ENCODE assay signal across 1 cellular context in genomic region chr17:30378797-30379302, GRCh38.
TF ChIP-seq lines count a peak whose summit lies in the region.

CPD (plus strand) TSS chr17:30378927; CDS start chr17:30378981, 54 bp downstream.

TF ChIP-seq in K562, 482 proteins besides CTCF, POLR2A, EP300 and RAD21 (continued from another document):
- TF ChIP-seq ZNF639 (CRISPR knock-in tag; conservative IDR thresholded peaks at IDR 0.05 in 1 of 2, IDR thresholded peaks at IDR 0.05 in 1 of 2) (0 out of 4 replicates have a peak, but pooled peaks of 1 of the 2 experiments have one; percentile 54), RFX5 (IDR thresholded peaks at IDR 0.05; ENCODE audit: low read depth, low read length) (0 out of 2 replicates have a peak, but pooled peaks have one; percentile 43), CBX2 (IDR thresholded peaks at IDR 0.05; ENCODE audit: insufficient read depth, low read length, poor library complexity, severe bottlenecking) (no peak), SAFB (IDR thresholded peaks at IDR 0.05; ENCODE audit: borderline replicate concordance, low read depth, low read length) (0 out of 2 replicates have a peak, but pooled peaks have one; percentile 10), YY1 (IDR thresholded peaks at IDR 0.05; ENCODE audit: borderline replicate concordance in 1 of 3, control insufficient read depth in 1 of 3, extremely low read depth in 1 of 3, insufficient read depth in 3 of 3, insufficient read length in 1 of 3, insufficient replicate concordance in 2 of 3, low read depth in 1 of 3, low read length in 2 of 3) (peak; percentile 27 to 92 (median 77)), SUPT5H (IDR thresholded peaks at IDR 0.05) (peak; percentile 78), XRCC4 (IDR thresholded peaks at IDR 0.05; ENCODE audit: extremely low read depth, insufficient read depth, insufficient read length) (no peak), ATF7 (IDR thresholded peaks at IDR 0.05) (peak; percentile 36; the same call in 1 of the 2 replicates), CREB1 (IDR thresholded peaks at IDR 0.05) (peak; percentile 72; the same call in 1 of the 2 replicates), CREB1 (CRISPR knock-in tag; IDR thresholded peaks at IDR 0.05) (peak; percentile 78), PCBP1 (IDR thresholded peaks at IDR 0.05; ENCODE audit: low read depth, low read length, poor library complexity, severe bottlenecking) (peak; percentile 72), KLF1 (tag; IDR thresholded peaks at IDR 0.05) (no peak), ZNF217 (CRISPR knock-in tag; IDR thresholded peaks at IDR 0.05) (no peak), CREM (IDR thresholded peaks at IDR 0.05; ENCODE audit: low read depth) (peak; percentile 85), TOE1 (IDR thresholded peaks at IDR 0.05; ENCODE audit: borderline replicate concordance) (peak; percentile 55; the same call in 1 of the 2 replicates), TOE1 (CRISPR knock-in tag; IDR thresholded peaks at IDR 0.05; ENCODE audit: borderline replicate concordance, low read depth) (no peak), FOXK2 (conservative IDR thresholded peaks at IDR 0.05 in 1 of 2, IDR thresholded peaks at IDR 0.05 in 1 of 2; ENCODE audit: low read depth in 2 of 2) (no peak), CHD1 (IDR thresholded peaks at IDR 0.05; ENCODE audit: low read length) (no peak), SIX5 (IDR thresholded peaks at IDR 0.05; ENCODE audit: borderline replicate concordance in 1 of 2, insufficient read depth in 1 of 2, low read depth in 1 of 2, low read length in 2 of 2) (no peak), HDGF (IDR thresholded peaks at IDR 0.05) (no peak), PRPF4 (IDR thresholded peaks at IDR 0.05; ENCODE audit: insufficient read depth, low read depth, low read length, poor library complexity, severe bottlenecking) (no peak), ELK1 (CRISPR knock-in tag; IDR thresholded peaks at IDR 0.05) (no peak), ZBTB17 (CRISPR knock-in tag; IDR thresholded peaks at IDR 0.05) (no peak), GMEB1 (CRISPR knock-in tag; IDR thresholded peaks at IDR 0.05) (no peak)
- TF ChIP-seq, protein P1, sequence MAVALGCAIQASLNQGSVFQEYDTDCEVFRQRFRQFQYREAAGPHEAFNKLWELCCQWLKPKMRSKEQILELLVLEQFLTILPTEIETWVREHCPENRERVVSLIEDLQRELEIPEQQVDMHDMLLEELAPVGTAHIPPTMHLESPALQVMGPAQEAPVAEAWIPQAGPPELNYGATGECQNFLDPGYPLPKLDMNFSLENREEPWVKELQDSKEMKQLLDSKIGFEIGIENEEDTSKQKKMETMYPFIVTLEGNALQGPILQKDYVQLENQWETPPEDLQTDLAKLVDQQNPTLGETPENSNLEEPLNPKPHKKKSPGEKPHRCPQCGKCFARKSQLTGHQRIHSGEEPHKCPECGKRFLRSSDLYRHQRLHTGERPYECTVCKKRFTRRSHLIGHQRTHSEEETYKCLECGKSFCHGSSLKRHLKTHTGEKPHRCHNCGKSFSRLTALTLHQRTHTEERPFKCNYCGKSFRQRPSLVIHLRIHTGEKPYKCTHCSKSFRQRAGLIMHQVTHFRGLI (CRISPR knock-in tag; IDR thresholded peaks at IDR 0.05) = no peak
- TF ChIP-seq, protein P2, sequence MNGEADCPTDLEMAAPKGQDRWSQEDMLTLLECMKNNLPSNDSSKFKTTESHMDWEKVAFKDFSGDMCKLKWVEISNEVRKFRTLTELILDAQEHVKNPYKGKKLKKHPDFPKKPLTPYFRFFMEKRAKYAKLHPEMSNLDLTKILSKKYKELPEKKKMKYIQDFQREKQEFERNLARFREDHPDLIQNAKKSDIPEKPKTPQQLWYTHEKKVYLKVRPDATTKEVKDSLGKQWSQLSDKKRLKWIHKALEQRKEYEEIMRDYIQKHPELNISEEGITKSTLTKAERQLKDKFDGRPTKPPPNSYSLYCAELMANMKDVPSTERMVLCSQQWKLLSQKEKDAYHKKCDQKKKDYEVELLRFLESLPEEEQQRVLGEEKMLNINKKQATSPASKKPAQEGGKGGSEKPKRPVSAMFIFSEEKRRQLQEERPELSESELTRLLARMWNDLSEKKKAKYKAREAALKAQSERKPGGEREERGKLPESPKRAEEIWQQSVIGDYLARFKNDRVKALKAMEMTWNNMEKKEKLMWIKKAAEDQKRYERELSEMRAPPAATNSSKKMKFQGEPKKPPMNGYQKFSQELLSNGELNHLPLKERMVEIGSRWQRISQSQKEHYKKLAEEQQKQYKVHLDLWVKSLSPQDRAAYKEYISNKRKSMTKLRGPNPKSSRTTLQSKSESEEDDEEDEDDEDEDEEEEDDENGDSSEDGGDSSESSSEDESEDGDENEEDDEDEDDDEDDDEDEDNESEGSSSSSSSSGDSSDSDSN (IDR thresholded peaks at IDR 0.05; ENCODE audit: borderline replicate concordance in 1 of 2, low read depth in 2 of 2, low read length in 2 of 2) = peak; percentile 82 to 86; a peak in 2 of 4 replicates
- TF ChIP-seq, protein P3, sequence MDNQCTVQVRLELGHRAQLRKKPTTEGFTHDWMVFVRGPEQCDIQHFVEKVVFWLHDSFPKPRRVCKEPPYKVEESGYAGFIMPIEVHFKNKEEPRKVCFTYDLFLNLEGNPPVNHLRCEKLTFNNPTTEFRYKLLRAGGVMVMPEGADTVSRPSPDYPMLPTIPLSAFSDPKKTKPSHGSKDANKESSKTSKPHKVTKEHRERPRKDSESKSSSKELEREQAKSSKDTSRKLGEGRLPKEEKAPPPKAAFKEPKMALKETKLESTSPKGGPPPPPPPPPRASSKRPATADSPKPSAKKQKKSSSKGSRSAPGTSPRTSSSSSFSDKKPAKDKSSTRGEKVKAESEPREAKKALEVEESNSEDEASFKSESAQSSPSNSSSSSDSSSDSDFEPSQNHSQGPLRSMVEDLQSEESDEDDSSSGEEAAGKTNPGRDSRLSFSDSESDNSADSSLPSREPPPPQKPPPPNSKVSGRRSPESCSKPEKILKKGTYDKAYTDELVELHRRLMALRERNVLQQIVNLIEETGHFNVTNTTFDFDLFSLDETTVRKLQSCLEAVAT (IDR thresholded peaks at IDR 0.05) = no peak
